15 cellular contexts compared by ENCODE assay signal in the genomic region with DNA sequence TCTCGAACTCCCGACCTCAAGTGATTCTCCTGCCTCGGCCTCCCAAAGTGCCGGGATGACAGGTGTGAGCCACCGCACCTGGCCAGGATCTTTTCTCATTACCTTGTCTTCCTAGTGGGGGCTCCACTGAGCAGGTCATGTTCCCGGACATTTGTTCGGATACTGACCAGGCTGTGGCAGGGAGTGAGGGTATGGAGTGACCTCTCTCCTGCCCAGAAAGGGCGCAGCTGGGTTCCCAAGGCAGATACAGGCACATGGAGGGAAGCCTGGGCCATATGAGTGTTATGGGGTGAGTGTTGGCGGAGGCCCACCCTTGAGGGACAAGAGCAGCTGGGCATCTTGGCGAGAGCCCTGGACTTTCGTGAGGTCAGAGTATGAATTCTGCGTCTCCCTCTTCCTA. TPM values are rescaled to one million over a fixed set of nuclear protein-coding genes. Genes with fewer than 3 reads are reported as not detected.
DNase-seq lines count a peak whose midpoint lies in the region; ATAC-seq, FAIRE-seq and TF ChIP-seq lines count a peak whose summit lies in the region.
"Had no signal": no experiment of that assay in that cellular context is flagged by ENCODE, and none has a peak within 500 bp of the region (broad histone marks: within the 10 kb centered on the region; RNA-seq: fewer than 3 reads in every experiment).

No MANE protein-coding gene starts in this region.

- H3K36me3 Mint-ChIP-seq in activated B cell treated with CpG ODN at 0.5 μM for 24 hours (ENCODE audit: low read depth) = no peaks in the 10 kb centered on the region
- no peaks in the 10 kb centered on the region for H3K36me3 Mint-ChIP-seq in neural crest cell (ENCODE audit: low read depth)
- no peaks in the 10 kb centered on the region for H3K36me3 Mint-ChIP-seq in T-helper 17 cell (ENCODE audit: low read depth)

- TF ChIP-seq RAD21 in HepG2 (CRISPR knock-in tag; IDR thresholded peaks at IDR 0.05) = no peak

- H3K36me3 ChIP-seq in HepG2 (replicated peaks in 1 of 2; ENCODE audit: control insufficient read depth in 1 of 2, insufficient read depth in 2 of 2, low read length in 2 of 2) (peaks cover 18 to 29% of the 10 kb centered on the region in 2 experiments), right lobe of liver (peaks cover 0 to 45% (median 20%) of the 10 kb centered on the region in 4 donors), Karpas-422 (ENCODE audit: insufficient read depth, low read length) (no peaks in the 10 kb centered on the region)

- H2AFZ ChIP-seq in HepG2 (ENCODE audit: low read length) (no peak overlapping the region), Karpas-422 (ENCODE audit: low read length) (no peak overlapping the region)

- DNase-seq in HepG2 (ENCODE audit: low spot score) (no peak), right lobe of liver (no peak), activated B cell treated with CpG ODN at 0.5 μM for 24 hours (no peak), neural crest cell (ENCODE audit: low read depth, low spot score) (no peak), T-helper 17 cell (no peak), left ventricle myocardium superior (no peak), ureter (ENCODE audit: low spot score) (no peak), Karpas-422 (no peak)
- DNase-seq: activated CD4-positive, alpha-beta memory T cell treated with anti-CD3 and anti-CD28 coated beads, Interleukin-2, amount 10 ng/mL, durations not matched to agents 7 days and 5 days; NCI-H1694; OCI-M1; small intestine had no signal

- no peaks in the 10 kb centered on the region for H3K9me2 ChIP-seq in Karpas-422 (replicated peaks; ENCODE audit: insufficient read depth, low read length)

- TF ChIP-seq POLR2A in HepG2 (IDR thresholded peaks at IDR 0.05; ENCODE audit: insufficient read depth in 1 of 2, low read depth in 2 of 2, low read length in 2 of 2) (no peak), right lobe of liver (IDR thresholded peaks at IDR 0.05) (no peak)

- intact Hi-C loops in HepG2 (cut with micrococcal nuclease; ENCODE audit: unreplicated experiment) (no loop called here), right lobe of liver (cut with DNase I) (no loop called here), activated B cell treated with CpG ODN at 0.5 μM for 24 hours (cut with micrococcal nuclease) (no loop called here), left ventricle myocardium superior (cut with micrococcal nuclease) (no loop called here)

- H3K4me2 ChIP-seq in HepG2 (ENCODE audit: low read depth, low read length) (no peak overlapping the region), Karpas-422 (ENCODE audit: low read depth, low read length, poor library complexity, severe bottlenecking) (no peak overlapping the region)

- peak overlapping the region; percentile 12 for H3K27ac ChIP-seq in HepG2 (ENCODE audit: extremely low read length, insufficient read depth, low read length)
- no peak overlapping the region for H3K27ac ChIP-seq in right lobe of liver
- H3K27ac ChIP-seq in Karpas-422 (ENCODE audit: low read length) = no peak overlapping the region

- H3K79me2 ChIP-seq in HepG2 (ENCODE audit: insufficient read depth, low read length) (peaks cover 28% of the 10 kb centered on the region), Karpas-422 (ENCODE audit: low read length) (no peaks in the 10 kb centered on the region)

- 98% methylated on average over 11 of the region's 12 CpGs for WGBS in HepG2 (ENCODE audit: low lambda C conversion rate)
- 75% methylated on average over 4 of the region's 12 CpGs for WGBS in right lobe of liver (ENCODE audit: insufficient coverage, low coverage, low lambda C conversion rate, missing lambda C conversion rate)

- H3K27ac Mint-ChIP-seq in activated B cell treated with CpG ODN at 0.5 μM for 24 hours (peak overlapping the region; percentile 30), neural crest cell (ENCODE audit: unreplicated experiment) (no peak overlapping the region), T-helper 17 cell (no peak overlapping the region)
- H3K27ac Mint-ChIP-seq: activated CD4-positive, alpha-beta memory T cell treated with anti-CD3 and anti-CD28 coated beads, Interleukin-2, amount 10 ng/mL, durations not matched to agents 7 days and 5 days had no signal

- no TSS peak for BruUV-seq in HepG2 (replicated peaks; lab: Mats Ljungman, UMichigan)

- H3K4me3 ChIP-seq in HepG2 (replicated peaks in 1 of 3; ENCODE audit: insufficient read depth in 1 of 3, low read depth in 2 of 3, low read length in 3 of 3) = no peak overlapping the region
- no peak overlapping the region for H3K4me3 ChIP-seq in right lobe of liver
- H3K4me3 ChIP-seq in Karpas-422 (ENCODE audit: low read length) = no peak overlapping the region

- no peak for TF ChIP-seq EP300 in HepG2 (IDR thresholded peaks at IDR 0.05; ENCODE audit: low read depth in 2 of 2, low read length in 2 of 2)
- no peak for TF ChIP-seq EP300 in HepG2 (CRISPR knock-in tag; IDR thresholded peaks at IDR 0.05; ENCODE audit: borderline replicate concordance)

- H3K4me3 Mint-ChIP-seq in activated B cell treated with CpG ODN at 0.5 μM for 24 hours (no peak overlapping the region), neural crest cell (no peak overlapping the region), T-helper 17 cell (no peak overlapping the region)
- H3K4me3 Mint-ChIP-seq: activated CD4-positive, alpha-beta memory T cell treated with anti-CD3 and anti-CD28 coated beads, Interleukin-2, amount 10 ng/mL, durations not matched to agents 7 days and 5 days had no signal

- H3K27me3 ChIP-seq in HepG2 (ENCODE audit: control insufficient read depth in 1 of 2, insufficient read depth in 2 of 2, low read length in 2 of 2) (no peaks in the 10 kb centered on the region), right lobe of liver (no peaks in the 10 kb centered on the region), Karpas-422 (ENCODE audit: low read length) (no peaks in the 10 kb centered on the region)

- peak; percentile 46 for TF ChIP-seq CTCF in HepG2 (CRISPR knock-in tag; IDR thresholded peaks at IDR 0.05)
- TF ChIP-seq CTCF in right lobe of liver (IDR thresholded peaks at IDR 0.05) = no peak
- no peak for TF ChIP-seq CTCF in activated B cell treated with CpG ODN at 0.5 μM for 24 hours (IDR thresholded peaks at IDR 0.05)
- TF ChIP-seq CTCF in neural crest cell (conservative IDR thresholded peaks at IDR 0.05) = peak; percentile 22

- in situ Hi-C loops in HepG2 (cut with HindIII; ENCODE audit: extremely low pct_ligation_motif_present, low pct_unique_long_range_greater_than_20kb) = loop anchor here (5.0 kb wide), 1 partner anchor 50 kb away; no protein-coding TSS in a partner anchor

- no peaks in the 10 kb centered on the region for H4K20me1 ChIP-seq in HepG2 (ENCODE audit: insufficient read depth, low read length)
- no peaks in the 10 kb centered on the region for H4K20me1 ChIP-seq in Karpas-422 (ENCODE audit: insufficient read depth, low read depth, low read length)

- POLR2A ChIA-PET in HepG2 (lab: Yijun Ruan, JAX) (interaction anchor here (13.7 kb wide), 1 partner anchor 52 kb away, joined by 480 read pairs; no protein-coding TSS in a partner anchor), activated B cell treated with CpG ODN at 0.5 μM for 24 hours (lab: Charles Lee) (interaction anchor here (0.7 to 6.9 kb wide), 3 partner anchors 15 to 139 kb away, joined by 3 to 67 read pairs (median 19); a partner anchor contains a TSS)

- H3K27me3 Mint-ChIP-seq in activated B cell treated with CpG ODN at 0.5 μM for 24 hours = no peaks in the 10 kb centered on the region
- peaks cover 4% of the 10 kb centered on the region for H3K27me3 Mint-ChIP-seq in neural crest cell (ENCODE audit: low read depth)
- H3K27me3 Mint-ChIP-seq in T-helper 17 cell = no peaks in the 10 kb centered on the region
- H3K27me3 Mint-ChIP-seq: activated CD4-positive, alpha-beta memory T cell treated with anti-CD3 and anti-CD28 coated beads, Interleukin-2, amount 10 ng/mL, durations not matched to agents 7 days and 5 days had no signal

- no peaks in the 10 kb centered on the region for H3K9me3 ChIP-seq in HepG2 (ENCODE audit: low read length)
- H3K9me3 ChIP-seq in right lobe of liver = no peaks in the 10 kb centered on the region
- H3K9me3 ChIP-seq in T-helper 17 cell (ENCODE audit: control insufficient read depth, low read length, poor library complexity, severe bottlenecking) = no peaks in the 10 kb centered on the region
- no peaks in the 10 kb centered on the region for H3K9me3 ChIP-seq in Karpas-422 (ENCODE audit: low read length)

- CTCF ChIA-PET in HepG2 (lab: Yijun Ruan, JAX; ENCODE audit: low intra/inter-chr PET ratio, low total read pairs) = no interaction called here
- CTCF ChIA-PET in activated B cell treated with CpG ODN at 0.5 μM for 24 hours (lab: Charles Lee) = no interaction called here

- H3K9ac ChIP-seq in HepG2 (ENCODE audit: insufficient read depth, low read depth, low read length) = no peak overlapping the region
- no peak overlapping the region for H3K9ac ChIP-seq in Karpas-422 (ENCODE audit: low read length)

- FAIRE-seq in HepG2 (lab: Jason Lieb, UNC) = no peak
- FAIRE-seq: D721Med, small intestine had no signal

- no peaks in the 10 kb centered on the region for H3K9me3 Mint-ChIP-seq in activated B cell treated with CpG ODN at 0.5 μM for 24 hours
- no peaks in the 10 kb centered on the region for H3K9me3 Mint-ChIP-seq in neural crest cell
- H3K9me3 Mint-ChIP-seq: activated CD4-positive, alpha-beta memory T cell treated with anti-CD3 and anti-CD28 coated beads, Interleukin-2, amount 10 ng/mL, durations not matched to agents 7 days and 5 days had no signal

- peaks cover 70% of the 10 kb centered on the region for H3K4me1 ChIP-seq in HepG2 (ENCODE audit: insufficient read depth, low read length)
- peaks cover 0 to 35% (median 15%) of the 10 kb centered on the region in 4 donors for H3K4me1 ChIP-seq in right lobe of liver
- peaks cover 33% of the 10 kb centered on the region for H3K4me1 ChIP-seq in Karpas-422 (ENCODE audit: low read length)

- H3K4me1 Mint-ChIP-seq in activated B cell treated with CpG ODN at 0.5 μM for 24 hours = peaks cover 62% of the 10 kb centered on the region
- H3K4me1 Mint-ChIP-seq in neural crest cell = peaks cover 32% of the 10 kb centered on the region
- H3K4me1 Mint-ChIP-seq in T-helper 17 cell = peaks cover 25% of the 10 kb centered on the region

- ATAC-seq in HepG2 (no peak), right lobe of liver (no peak), activated B cell treated with CpG ODN at 0.5 μM for 24 hours (ENCODE audit: low read depth) (no peak), T-helper 17 cell (no peak), left ventricle myocardium superior (no peak)

RNA-seq across cellular contexts. Expression of a gene that starts 5.5 kb away (rescaled TPM):
- total RNA-seq in HepG2 (2016; rRNA removed; fragmentation: Illumina TruSeq; extraction: Trizol) (418 and 853 TPM in 2 replicates), right lobe of liver (1,000 to 10,000 TPM in 2 of 6 experiments, 100 to 1,000 TPM in 4; 621 to 1,110 (median 800) TPM), activated B cell treated with CpG ODN at 0.5 μM for 24 hours (8.7 and 14.8 TPM in 2 replicates), neural crest cell (2.3 and 4.6 TPM in 2 replicates), T-helper 17 cell (under 1 TPM in 1 of 2 donors, not detected in 1; 0.52 TPM), left ventricle myocardium superior (146 TPM), ureter (238 TPM)
- 177 and 189 TPM in 2 replicates for total RNA-seq in HepG2 (2016; cell fraction: cytosol; rRNA removed; fragmentation: Illumina TruSeq; extraction: Trizol; ENCODE audit: low read depth)
- 427 and 844 TPM in 2 replicates for total RNA-seq in HepG2 (2016; cell fraction: insoluble cytoplasmic fraction; rRNA removed; fragmentation: Illumina TruSeq; extraction: Trizol)
- total RNA-seq in HepG2 (2016; cell fraction: membrane; rRNA removed; fragmentation: Illumina TruSeq; extraction: Trizol) = 209 and 251 TPM in 2 replicates
- total RNA-seq in HepG2 (2016; cell fraction: nucleus; rRNA removed; fragmentation: Illumina TruSeq; extraction: Trizol) = 690 and 808 TPM in 2 replicates
- 2,101 and 2,733 TPM in 2 replicates for polyA plus RNA-seq in HepG2 (2011; rRNA removed)
- 2,219 and 2,408 TPM in 2 replicates for polyA plus RNA-seq in HepG2 (2011; cell fraction: cytosol; rRNA removed)
- 1,095 and 1,323 TPM in 2 replicates for polyA plus RNA-seq in HepG2 (2011; cell fraction: nucleus; rRNA removed)
- polyA plus RNA-seq in HepG2 (2012) = 624 and 785 TPM in 2 replicates
- polyA plus RNA-seq in HepG2 (2016; cell fraction: cytosol; fragmentation: Illumina TruSeq; extraction: Trizol; ENCODE audit: low read depth) = 255 and 290 TPM in 2 replicates
- 625 and 642 TPM in 2 replicates for polyA plus RNA-seq in HepG2 (2016; cell fraction: insoluble cytoplasmic fraction; fragmentation: Illumina TruSeq; extraction: Trizol; ENCODE audit: low read depth)
- polyA plus RNA-seq in HepG2 (2016; cell fraction: membrane; fragmentation: Illumina TruSeq; extraction: Trizol; ENCODE audit: low read depth) = 280 and 299 TPM in 2 replicates
- 1,428 and 1,667 TPM in 2 replicates for polyA plus RNA-seq in HepG2 (2016; cell fraction: nucleus; fragmentation: Illumina TruSeq; extraction: Trizol; ENCODE audit: insufficient read depth, low read depth)
- 1.4 and 887 TPM in 2 replicates for polyA minus RNA-seq in HepG2 (2011; rRNA and poly(A)+ RNA removed; ENCODE audit: low replicate concordance)
- 345 and 528 TPM in 2 replicates for polyA minus RNA-seq in HepG2 (2011; cell fraction: cytosol; rRNA and poly(A)+ RNA removed)
- polyA minus RNA-seq in HepG2 (2011; cell fraction: nucleus; rRNA and poly(A)+ RNA removed) = 167 and 268 TPM in 2 replicates
- 45.5 and 62.2 TPM in 2 replicates for total RNA-seq in Karpas-422 (2014; rRNA removed; shearing (Covaris generic); ENCODE audit: low replicate concordance)
- total RNA-seq: activated CD4-positive, alpha-beta memory T cell treated with anti-CD3 and anti-CD28 coated beads, Interleukin-2, amount 10 ng/mL, durations not matched to agents 7 days and 5 days; NCI-H460 had no signal

RNA-seq across cellular contexts. Expression of a gene that starts 24.7 kb away (rescaled TPM):
- total RNA-seq in HepG2 (2016; rRNA removed; fragmentation: Illumina TruSeq; extraction: Trizol) (123 and 309 TPM in 2 replicates), right lobe of liver (1,000 to 10,000 TPM; 1,040 to 1,391 (median 1,137) TPM), activated B cell treated with CpG ODN at 0.5 μM for 24 hours (0.82 and 1.3 TPM in 2 replicates), neural crest cell (0.19 TPM in 1 of 2 replicates, not detected in the other), T-helper 17 cell (under 1 TPM; 0.29 to 0.67 TPM), left ventricle myocardium superior (1.4 TPM), ureter (7.1 TPM)
- 43.1 and 45.3 TPM in 2 replicates for total RNA-seq in HepG2 (2016; cell fraction: cytosol; rRNA removed; fragmentation: Illumina TruSeq; extraction: Trizol; ENCODE audit: low read depth)
- 113 and 316 TPM in 2 replicates for total RNA-seq in HepG2 (2016; cell fraction: insoluble cytoplasmic fraction; rRNA removed; fragmentation: Illumina TruSeq; extraction: Trizol)
- total RNA-seq in HepG2 (2016; cell fraction: membrane; rRNA removed; fragmentation: Illumina TruSeq; extraction: Trizol) = 90.4 and 105 TPM in 2 replicates
- 243 and 286 TPM in 2 replicates for total RNA-seq in HepG2 (2016; cell fraction: nucleus; rRNA removed; fragmentation: Illumina TruSeq; extraction: Trizol)
- 548 and 871 TPM in 2 replicates for polyA plus RNA-seq in HepG2 (2011; rRNA removed)
- polyA plus RNA-seq in HepG2 (2011; cell fraction: cytosol; rRNA removed) = 573 and 676 TPM in 2 replicates
- 1,260 and 1,369 TPM in 2 replicates for polyA plus RNA-seq in HepG2 (2011; cell fraction: nucleus; rRNA removed)
- polyA plus RNA-seq in HepG2 (2012) = 401 and 511 TPM in 2 replicates
- 58.6 and 61.9 TPM in 2 replicates for polyA plus RNA-seq in HepG2 (2016; cell fraction: cytosol; fragmentation: Illumina TruSeq; extraction: Trizol; ENCODE audit: low read depth)
- polyA plus RNA-seq in HepG2 (2016; cell fraction: insoluble cytoplasmic fraction; fragmentation: Illumina TruSeq; extraction: Trizol; ENCODE audit: low read depth) = 142 and 163 TPM in 2 replicates
- 96.0 and 97.4 TPM in 2 replicates for polyA plus RNA-seq in HepG2 (2016; cell fraction: membrane; fragmentation: Illumina TruSeq; extraction: Trizol; ENCODE audit: low read depth)
- polyA plus RNA-seq in HepG2 (2016; cell fraction: nucleus; fragmentation: Illumina TruSeq; extraction: Trizol; ENCODE audit: insufficient read depth, low read depth) = 572 and 581 TPM in 2 replicates
- 1.3 and 600 TPM in 2 replicates for polyA minus RNA-seq in HepG2 (2011; rRNA and poly(A)+ RNA removed; ENCODE audit: low replicate concordance)
- polyA minus RNA-seq in HepG2 (2011; cell fraction: cytosol; rRNA and poly(A)+ RNA removed) = 283 and 408 TPM in 2 replicates
- polyA minus RNA-seq in HepG2 (2011; cell fraction: nucleus; rRNA and poly(A)+ RNA removed) = 211 and 291 TPM in 2 replicates
- 0.19 and 0.32 TPM in 2 replicates for total RNA-seq in Karpas-422 (2014; rRNA removed; shearing (Covaris generic); ENCODE audit: low replicate concordance)
- total RNA-seq: glomerular endothelial cell, NCI-H460 had no signal

RNA-seq across cellular contexts. Expression of a gene that starts 42.9 kb away (rescaled TPM):
- total RNA-seq in HepG2 (2016; rRNA removed; fragmentation: Illumina TruSeq; extraction: Trizol) (12.5 and 16.7 TPM in 2 replicates), right lobe of liver (10 to 100 TPM; 23.0 to 27.2 (median 23.9) TPM), activated B cell treated with CpG ODN at 0.5 μM for 24 hours (42.7 and 48.4 TPM in 2 replicates), neural crest cell (13.2 and 14.2 TPM in 2 replicates), T-helper 17 cell (10 to 100 TPM; 38.2 to 41.2 TPM), left ventricle myocardium superior (7.6 TPM), ureter (29.5 TPM)
- 3.6 and 3.9 TPM in 2 replicates for total RNA-seq in HepG2 (2016; cell fraction: cytosol; rRNA removed; fragmentation: Illumina TruSeq; extraction: Trizol; ENCODE audit: low read depth)
- 9.9 and 18.3 TPM in 2 replicates for total RNA-seq in HepG2 (2016; cell fraction: insoluble cytoplasmic fraction; rRNA removed; fragmentation: Illumina TruSeq; extraction: Trizol)
- total RNA-seq in HepG2 (2016; cell fraction: membrane; rRNA removed; fragmentation: Illumina TruSeq; extraction: Trizol) = 5.3 and 6.1 TPM in 2 replicates
- 16.0 and 19.6 TPM in 2 replicates for total RNA-seq in HepG2 (2016; cell fraction: nucleus; rRNA removed; fragmentation: Illumina TruSeq; extraction: Trizol)
- 9.1 and 15.1 TPM in 2 replicates for polyA plus RNA-seq in HepG2 (2011; rRNA removed)
- 6.4 and 10.5 TPM in 2 replicates for polyA plus RNA-seq in HepG2 (2011; cell fraction: cytosol; rRNA removed)
- 60.8 and 75.3 TPM in 2 replicates for polyA plus RNA-seq in HepG2 (2011; cell fraction: nucleus; rRNA removed)
- 8.5 and 12.5 TPM in 2 replicates for polyA plus RNA-seq in HepG2 (2012)
- polyA plus RNA-seq in HepG2 (2016; cell fraction: cytosol; fragmentation: Illumina TruSeq; extraction: Trizol; ENCODE audit: low read depth) = 1.8 and 2.2 TPM in 2 replicates
- 10.4 and 13.7 TPM in 2 replicates for polyA plus RNA-seq in HepG2 (2016; cell fraction: insoluble cytoplasmic fraction; fragmentation: Illumina TruSeq; extraction: Trizol; ENCODE audit: low read depth)
- 3.1 and 3.3 TPM in 2 replicates for polyA plus RNA-seq in HepG2 (2016; cell fraction: membrane; fragmentation: Illumina TruSeq; extraction: Trizol; ENCODE audit: low read depth)
- polyA plus RNA-seq in HepG2 (2016; cell fraction: nucleus; fragmentation: Illumina TruSeq; extraction: Trizol; ENCODE audit: insufficient read depth, low read depth) = 42.6 and 43.3 TPM in 2 replicates
- polyA minus RNA-seq in HepG2 (2011; rRNA and poly(A)+ RNA removed; ENCODE audit: low replicate concordance) = 15.7 and 46.8 TPM in 2 replicates
- polyA minus RNA-seq in HepG2 (2011; cell fraction: cytosol; rRNA and poly(A)+ RNA removed) = 13.4 and 15.0 TPM in 2 replicates
- 18.0 and 22.3 TPM in 2 replicates for polyA minus RNA-seq in HepG2 (2011; cell fraction: nucleus; rRNA and poly(A)+ RNA removed)
- total RNA-seq in Karpas-422 (2014; rRNA removed; shearing (Covaris generic); ENCODE audit: low replicate concordance) = 11.7 and 28.9 TPM in 2 replicates

RNA-seq across cellular contexts. Expression of a gene that starts 57.2 kb away (rescaled TPM):
- total RNA-seq in HepG2 (2016; rRNA removed; fragmentation: Illumina TruSeq; extraction: Trizol) (0.84 and 1.1 TPM in 2 replicates), right lobe of liver (10 to 100 TPM in 1 of 6 experiments, 1 to 10 TPM in 5; 2.5 to 17.7 (median 3.7) TPM), activated B cell treated with CpG ODN at 0.5 μM for 24 hours (0.02 and 0.04 TPM in 2 replicates), neural crest cell (1.1 TPM in 2 replicates), T-helper 17 cell (1 to 10 TPM in 1 of 2 donors, under 1 TPM in 1; 0.26 to 1.4 TPM), left ventricle myocardium superior (1.7 TPM), ureter (9.2 TPM)
- 0.26 and 0.40 TPM in 2 replicates for total RNA-seq in HepG2 (2016; cell fraction: cytosol; rRNA removed; fragmentation: Illumina TruSeq; extraction: Trizol; ENCODE audit: low read depth)
- total RNA-seq in HepG2 (2016; cell fraction: insoluble cytoplasmic fraction; rRNA removed; fragmentation: Illumina TruSeq; extraction: Trizol) = 0.92 and 1.3 TPM in 2 replicates
- 0.86 and 1.1 TPM in 2 replicates for total RNA-seq in HepG2 (2016; cell fraction: membrane; rRNA removed; fragmentation: Illumina TruSeq; extraction: Trizol)
- total RNA-seq in HepG2 (2016; cell fraction: nucleus; rRNA removed; fragmentation: Illumina TruSeq; extraction: Trizol) = 0.84 and 0.94 TPM in 2 replicates
- polyA plus RNA-seq in HepG2 (2011; rRNA removed) = 0.90 and 1.2 TPM in 2 replicates
- 0.56 and 0.73 TPM in 2 replicates for polyA plus RNA-seq in HepG2 (2011; cell fraction: cytosol; rRNA removed)
- 0.92 and 1.4 TPM in 2 replicates for polyA plus RNA-seq in HepG2 (2011; cell fraction: nucleus; rRNA removed)
- 0.78 and 1.3 TPM in 2 replicates for polyA plus RNA-seq in HepG2 (2012)
- 0.23 and 0.25 TPM in 2 replicates for polyA plus RNA-seq in HepG2 (2016; cell fraction: cytosol; fragmentation: Illumina TruSeq; extraction: Trizol; ENCODE audit: low read depth)
- 0.71 and 0.74 TPM in 2 replicates for polyA plus RNA-seq in HepG2 (2016; cell fraction: insoluble cytoplasmic fraction; fragmentation: Illumina TruSeq; extraction: Trizol; ENCODE audit: low read depth)
- 0.47 and 0.49 TPM in 2 replicates for polyA plus RNA-seq in HepG2 (2016; cell fraction: membrane; fragmentation: Illumina TruSeq; extraction: Trizol; ENCODE audit: low read depth)
- 1.4 and 1.5 TPM in 2 replicates for polyA plus RNA-seq in HepG2 (2016; cell fraction: nucleus; fragmentation: Illumina TruSeq; extraction: Trizol; ENCODE audit: insufficient read depth, low read depth)
- 1.6 and 2.6 TPM in 2 replicates for polyA minus RNA-seq in HepG2 (2011; rRNA and poly(A)+ RNA removed; ENCODE audit: low replicate concordance)
- polyA minus RNA-seq in HepG2 (2011; cell fraction: cytosol; rRNA and poly(A)+ RNA removed) = 0.53 and 1.3 TPM in 2 replicates
- polyA minus RNA-seq in HepG2 (2011; cell fraction: nucleus; rRNA and poly(A)+ RNA removed) = 1.3 and 1.6 TPM in 2 replicates
- total RNA-seq in Karpas-422 (2014; rRNA removed; shearing (Covaris generic); ENCODE audit: low replicate concordance) = not detected in 2 replicates

Comparison
In these comparisons a context has a peak if more than half of its experiments do, and no peak if none do; other contexts are left out.
1. CTCF ChIP-seq: peak in HepG2 (single experiment) and neural crest cell (single experiment); none in right lobe of liver (0 of 4) and activated B cell treated with CpG ODN at 0.5 μM for 24 hours (single experiment).